ENCODE assay signal across 8 cellular contexts in genomic region chr14:54440454-54440853, GRCh38. TPM values are rescaled to one million over a fixed set of nuclear protein-coding genes. Genes with fewer than 3 reads are reported as not detected.
DNase-seq lines count a peak whose midpoint lies in the region; ATAC-seq lines count a peak whose summit lies in the region.

No MANE protein-coding gene starts in this region.

- H3K9me3 ChIP-seq in subcutaneous abdominal adipose tissue (ENCODE audit: control insufficient read depth in 5 of 5, low read length in 5 of 5): no peaks in the 10 kb centered on the region

- peaks cover 0 to 4% (median 0%) of the 10 kb centered on the region in 5 donors for H3K27me3 ChIP-seq in subcutaneous abdominal adipose tissue (ENCODE audit: control insufficient read depth in 5 of 5, insufficient read depth in 4 of 5, low read length in 5 of 5)

- H3K9me3 Mint-ChIP-seq in T-helper 1 cell treated with Interleukin-12 subunit alpha and Interleukin-12 subunit beta and Interleukin-4 antibody, amounts not matched to agents 30 μg/mL and 1 μg/mL, for 36 hours: no peaks in the 10 kb centered on the region
- no peaks in the 10 kb centered on the region for H3K9me3 Mint-ChIP-seq in activated naive CD4-positive, alpha-beta T cell treated with anti-CD3 and anti-CD28 coated beads, Interleukin-2, amount 50 U/mL, for 72 hours
- H3K9me3 Mint-ChIP-seq in immature natural killer cell: no peaks in the 10 kb centered on the region

- H3K27ac Mint-ChIP-seq in T-helper 1 cell treated with Interleukin-12 subunit alpha and Interleukin-12 subunit beta and Interleukin-4 antibody, amounts not matched to agents 30 μg/mL and 1 μg/mL, for 36 hours: peak overlapping the region; percentile 79
- peak overlapping the region; percentile 92 to 94 for H3K27ac Mint-ChIP-seq in activated naive CD4-positive, alpha-beta T cell treated with anti-CD3 and anti-CD28 coated beads, Interleukin-2, amount 50 U/mL, for 72 hours
- H3K27ac Mint-ChIP-seq in immature natural killer cell: peak overlapping the region; percentile 78 to 91 (median 86)

- H3K4me1 Mint-ChIP-seq in T-helper 1 cell treated with Interleukin-12 subunit alpha and Interleukin-12 subunit beta and Interleukin-4 antibody, amounts not matched to agents 30 μg/mL and 1 μg/mL, for 36 hours (ENCODE audit: low read depth): peaks cover 41% of the 10 kb centered on the region
- peaks cover 27 to 39% of the 10 kb centered on the region in 2 donors for H3K4me1 Mint-ChIP-seq in immature natural killer cell

- peak overlapping the region; percentile 68 for H3K27ac ChIP-seq in subcutaneous abdominal adipose tissue (ENCODE audit: low read depth, low read length)

- peaks cover 2 to 16% (median 15%) of the 10 kb centered on the region in 5 donors for H3K4me1 ChIP-seq in subcutaneous abdominal adipose tissue (ENCODE audit: control insufficient read depth in 5 of 5, insufficient read depth in 5 of 5, low read length in 5 of 5)

- peaks cover 0 to 2% (median 0%) of the 10 kb centered on the region in 5 donors for H3K36me3 ChIP-seq in subcutaneous abdominal adipose tissue (ENCODE audit: control insufficient read depth in 5 of 5, insufficient read depth in 5 of 5, low read length in 5 of 5)

- no peak for ATAC-seq in activated naive CD4-positive, alpha-beta T cell treated with anti-CD3 and anti-CD28 coated beads, Interleukin-2, amount 50 U/mL, for 72 hours
- ATAC-seq in HG03439 (IDR thresholded peaks at IDR 0.05; ENCODE audit: unreplicated experiment) (no peak), HG02840 (IDR thresholded peaks at IDR 0.05; ENCODE audit: low FRiP score, unreplicated experiment) (no peak), esophagus mucosa (no peak)

- H3K4me3 ChIP-seq in subcutaneous abdominal adipose tissue (ENCODE audit: low read depth in 1 of 5, low read length in 5 of 5): peak overlapping the region; percentile 71 to 82 (median 76)

- peaks cover 3% of the 10 kb centered on the region for H3K27me3 Mint-ChIP-seq in T-helper 1 cell treated with Interleukin-12 subunit alpha and Interleukin-12 subunit beta and Interleukin-4 antibody, amounts not matched to agents 30 μg/mL and 1 μg/mL, for 36 hours (ENCODE audit: low read depth)
- peaks cover 17 to 22% (median 18%) of the 10 kb centered on the region in 3 donors for H3K27me3 Mint-ChIP-seq in immature natural killer cell (ENCODE audit: low read depth in 3 of 3)

- DNase-seq in T-helper 1 cell (no peak), immature natural killer cell (no peak)
- no peak for DNase-seq in activated naive CD4-positive, alpha-beta T cell treated with anti-CD3 and anti-CD28 coated beads, Interleukin-2, amount 50 U/mL, for 72 hours (ENCODE audit: low spot score in 2 of 2)

- peak overlapping the region; percentile 69 to 91 (median 80) for H3K9ac ChIP-seq in subcutaneous abdominal adipose tissue (ENCODE audit: low read length in 5 of 5)

- H3K36me3 Mint-ChIP-seq in T-helper 1 cell treated with Interleukin-12 subunit alpha and Interleukin-12 subunit beta and Interleukin-4 antibody, amounts not matched to agents 30 μg/mL and 1 μg/mL, for 36 hours (ENCODE audit: low read depth): peaks cover 17% of the 10 kb centered on the region
- peaks cover 23 to 31% of the 10 kb centered on the region in 2 donors for H3K36me3 Mint-ChIP-seq in activated naive CD4-positive, alpha-beta T cell treated with anti-CD3 and anti-CD28 coated beads, Interleukin-2, amount 50 U/mL, for 72 hours
- no peaks in the 10 kb centered on the region for H3K36me3 Mint-ChIP-seq in immature natural killer cell

- peak overlapping the region; percentile 92 for H3K4me3 Mint-ChIP-seq in T-helper 1 cell treated with Interleukin-12 subunit alpha and Interleukin-12 subunit beta and Interleukin-4 antibody, amounts not matched to agents 30 μg/mL and 1 μg/mL, for 36 hours
- peak overlapping the region; percentile 86 to 90 (median 86) for H3K4me3 Mint-ChIP-seq in immature natural killer cell

RNA-seq across cellular contexts. Expression of gene CNIH1, which starts 0.7 kb away (rescaled TPM):
- total RNA-seq in activated naive CD4-positive, alpha-beta T cell treated with anti-CD3 and anti-CD28 coated beads, Interleukin-2, amount 50 U/mL, for 72 hours: 10 to 100 TPM; 73.5 to 79.1 TPM
- 100 to 1,000 TPM in 1 of 3 donors, 10 to 100 TPM in 2; 59.7 to 101 (median 61.8) TPM for polyA plus RNA-seq in immature natural killer cell
- 98.0 TPM for total RNA-seq in esophagus mucosa

RNA-seq across cellular contexts. Expression of gene CDKN3, which starts 43.6 kb away (rescaled TPM):
- total RNA-seq in activated naive CD4-positive, alpha-beta T cell treated with anti-CD3 and anti-CD28 coated beads, Interleukin-2, amount 50 U/mL, for 72 hours: 100 to 1,000 TPM in 1 of 2 donors, 10 to 100 TPM in 1; 62.1 to 106 TPM
- 1 to 10 TPM; 2.7 to 6.4 (median 6.4) TPM for polyA plus RNA-seq in immature natural killer cell
- 17.7 TPM for total RNA-seq in esophagus mucosa

RNA-seq across cellular contexts. Expression of gene GMFB, which starts 48.3 kb away (rescaled TPM):
- total RNA-seq in activated naive CD4-positive, alpha-beta T cell treated with anti-CD3 and anti-CD28 coated beads, Interleukin-2, amount 50 U/mL, for 72 hours: 10 to 100 TPM; 21.4 to 29.0 TPM
- 10 to 100 TPM; 17.9 to 29.1 (median 28.0) TPM for polyA plus RNA-seq in immature natural killer cell
- 25.3 TPM for total RNA-seq in esophagus mucosa
